8 cellular contexts compared by ENCODE assay signal in the genomic region with DNA sequence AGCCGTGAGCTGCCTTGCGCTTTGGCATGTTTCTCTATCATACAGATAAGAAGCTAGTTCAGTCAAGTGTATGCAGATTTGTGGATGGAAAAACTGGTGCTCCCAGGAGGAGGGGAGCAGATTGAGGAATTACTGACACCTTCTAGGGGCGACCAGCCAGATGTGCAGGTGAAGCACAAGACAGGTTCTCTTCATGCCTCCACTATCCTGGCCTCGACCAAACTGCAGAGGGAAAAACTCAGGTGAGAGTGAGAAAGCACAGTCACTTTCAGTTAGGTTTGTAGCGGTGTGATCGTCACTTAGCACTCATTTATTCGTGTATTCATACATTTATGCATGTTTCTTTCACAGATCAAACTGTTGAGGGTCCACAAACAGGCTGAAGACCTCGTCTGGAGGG. TPM values are rescaled to one million over a fixed set of nuclear protein-coding genes. Genes with fewer than 3 reads are reported as not detected.
DNase-seq lines count a peak whose midpoint lies in the region; ATAC-seq and TF ChIP-seq lines count a peak whose summit lies in the region.

No MANE protein-coding gene starts in this region.

- peak overlapping the region; percentile 77 for H3K27ac ChIP-seq in cardiac muscle cell
- H3K27ac ChIP-seq in body of pancreas: peak overlapping the region; percentile 83 to 93 (median 89)

- H3K27me3 ChIP-seq in cardiac muscle cell (no peaks in the 10 kb centered on the region), body of pancreas (no peaks in the 10 kb centered on the region)

- H3K4me1 ChIP-seq in cardiac muscle cell (ENCODE audit: low read depth) (peaks cover 12% of the 10 kb centered on the region), body of pancreas (peaks cover 39% of the 10 kb centered on the region)

- no peaks in the 10 kb centered on the region for H3K9me3 Mint-ChIP-seq in memory B cell

- no peak for ATAC-seq in Right ventricle myocardium superior (ENCODE audit: poor library complexity)
- ATAC-seq in body of pancreas: no peak
- ATAC-seq in memory B cell (ENCODE audit: low read depth): no peak
- ATAC-seq in GM19467 (IDR thresholded peaks at IDR 0.05; ENCODE audit: unreplicated experiment): no peak
- ATAC-seq in HG03378 (IDR thresholded peaks at IDR 0.05; ENCODE audit: unreplicated experiment): no peak

- H3K36me3 ChIP-seq in cardiac muscle cell (peaks cover 4% of the 10 kb centered on the region), body of pancreas (replicated peaks in 1 of 2; ENCODE audit: insufficient read depth in 1 of 2, low read depth in 2 of 2) (no peaks in the 10 kb centered on the region)

- peak overlapping the region; percentile 95 for H3K27ac Mint-ChIP-seq in memory B cell

- H3K36me3 Mint-ChIP-seq in memory B cell: peaks cover 12% of the 10 kb centered on the region

- H3K4me3 Mint-ChIP-seq in memory B cell: peak overlapping the region; percentile 92

- TF ChIP-seq CTCF in cardiac muscle cell (IDR thresholded peaks at IDR 0.05; ENCODE audit: low read depth, low read length): no peak
- TF ChIP-seq CTCF in body of pancreas (IDR thresholded peaks at IDR 0.05): no peak

- TF ChIP-seq POLR2A in body of pancreas (IDR thresholded peaks at IDR 0.05): no peak

- H3K9me3 ChIP-seq in cardiac muscle cell (ENCODE audit: low read depth) (no peaks in the 10 kb centered on the region), body of pancreas (no peaks in the 10 kb centered on the region)

- H3K4me1 Mint-ChIP-seq in memory B cell: peaks cover 41% of the 10 kb centered on the region

- H3K4me3 ChIP-seq in cardiac muscle cell (peak overlapping the region; percentile 86), body of pancreas (peak overlapping the region; percentile 69 to 89)

- no peaks in the 10 kb centered on the region for H3K27me3 Mint-ChIP-seq in memory B cell

- WGBS in body of pancreas, 2 donors: 4 to 10% methylated on average over 7 to 8 of the region's 8 CpGs

- no peak for DNase-seq in cardiac muscle cell (ENCODE audit: low read depth in 1 of 2, low spot score in 1 of 2)
- DNase-seq in Right ventricle myocardium superior: no peak
- DNase-seq in body of pancreas: no peak
- DNase-seq in memory B cell (ENCODE audit: low spot score in 2 of 2): no peak
- DNase-seq in ureter (ENCODE audit: low spot score): peak; percentile 40
- no peak for DNase-seq in iPS-NIHi7 (ENCODE audit: extremely low spot score)

- intact Hi-C loops in Right ventricle myocardium superior (cut with DNase I) (no loop called here), body of pancreas (cut with DNase I) (no loop called here)

RNA-seq across cellular contexts. Expression of a gene that starts 0.6 kb away (rescaled TPM):
- total RNA-seq in cardiac muscle cell (130 TPM in 2 replicates), Right ventricle myocardium superior (28.0 TPM), body of pancreas (10 to 100 TPM; 62.0 to 96.6 TPM), ureter (107 TPM)
- 69.3 and 129 TPM in 2 replicates for polyA plus RNA-seq in cardiac muscle cell

RNA-seq across cellular contexts. Expression of a gene that starts 21.5 kb away (rescaled TPM):
- total RNA-seq in cardiac muscle cell (129 and 148 TPM in 2 replicates), Right ventricle myocardium superior (1,131 TPM), body of pancreas (1 to 10 TPM in 1 of 2 donors, not detected in 1; 1.6 TPM), ureter (0.62 TPM)
- polyA plus RNA-seq in cardiac muscle cell: 165 and 213 TPM in 2 replicates

RNA-seq across cellular contexts. Expression of a gene that starts 38.4 kb away (rescaled TPM):
- total RNA-seq in cardiac muscle cell (52.5 and 95.9 TPM in 2 replicates), Right ventricle myocardium superior (15.5 TPM), body of pancreas (10 to 100 TPM; 49.8 to 53.7 TPM), ureter (46.5 TPM)
- polyA plus RNA-seq in cardiac muscle cell: 25.1 and 26.7 TPM in 2 replicates

RNA-seq across cellular contexts. Expression of a gene that starts 46.2 kb away (rescaled TPM):
- total RNA-seq in cardiac muscle cell (not detected in 2 replicates), Right ventricle myocardium superior (not detected), body of pancreas (not detected), ureter (not detected)
- polyA plus RNA-seq in cardiac muscle cell: 1.6 and 1.7 TPM in 2 replicates

Comparison
In these comparisons a context has a peak if more than half of its experiments do, and no peak if none do; other contexts are left out.
1. RNA of a gene that starts 21.5 kb away (total RNA-seq): 1,131 TPM in Right ventricle myocardium superior (single experiment) and 129 to 148 TPM in cardiac muscle cell; 1.6 TPM in body of pancreas and 0.62 TPM in ureter (single experiment); every median in the first group is over 10 times any median in the second.